ENCODE assay signal across 12 cellular contexts in genomic region chr3:80770106-80771079, GRCh38.
DNase-seq lines count a peak whose midpoint lies in the region; ATAC-seq, FAIRE-seq and TF ChIP-seq lines count a peak whose summit lies in the region.
"Had no signal": no experiment of that assay in that cellular context is flagged by ENCODE, and none has a peak within 500 bp of the region (broad histone marks: within the 10 kb centered on the region; RNA-seq: fewer than 3 reads in every experiment).

No MANE protein-coding gene starts in this region.

- DNase-seq in GM03348 (ENCODE audit: low spot score) (peak; percentile 39), NCI-H510A (lab: John Stamatoyannopoulos, UW) (peak; percentile 38), pancreas (peak in 4 of 6 donors; percentile 14 to 60 (median 21)), SIG-M5 treated with dmso at 0.1 percent for 504 hours (lab: John Stamatoyannopoulos, UW; ENCODE audit: unreplicated experiment) (no peak), NCI-H1436 treated with DMSO at 0.1 percent for 48 hours (lab: John Stamatoyannopoulos, UW) (no peak)
- DNase-seq in effector memory CD8-positive, alpha-beta T cell, result no peak
- DNase-seq: NCI-H226 had no signal

- H3K27me3 ChIP-seq in pancreas, result no peaks in the 10 kb centered on the region
- H3K27me3 ChIP-seq: adrenal gland, SJCRH30 had no signal

- 85 to 88% methylated on average over 46 to 49 of the region's 61 CpGs for WGBS in pancreas, 2 donors

- H3K4me1 ChIP-seq in pancreas, result no peaks in the 10 kb centered on the region
- H3K4me1 ChIP-seq: adrenal gland, SJCRH30 had no signal

- H3K36me3 Mint-ChIP-seq in effector memory CD8-positive, alpha-beta T cell (ENCODE audit: insufficient read depth), result no peaks in the 10 kb centered on the region

- H3K9me3 ChIP-seq in pancreas, result no peaks in the 10 kb centered on the region
- H3K9me3 ChIP-seq: adrenal gland, SJCRH30 had no signal

- no peaks in the 10 kb centered on the region for H3K27me3 Mint-ChIP-seq in effector memory CD8-positive, alpha-beta T cell

- no peak for ATAC-seq in effector memory CD8-positive, alpha-beta T cell (replicated peaks)
- peak in 2 of 4 donors; percentile 56 to 60 for ATAC-seq in pancreas
- no peak for ATAC-seq in GM18867 (IDR thresholded peaks at IDR 0.05; ENCODE audit: unreplicated experiment)

- intact Hi-C loops in pancreas (cut with DNase I), result no loop called here

- no peak for TF ChIP-seq CTCF in pancreas (IDR thresholded peaks at IDR 0.05)

- H3K36me3 ChIP-seq in pancreas, result no peaks in the 10 kb centered on the region
- H3K36me3 ChIP-seq: adrenal gland, SJCRH30 had no signal

- H3K27ac ChIP-seq in pancreas, result no peak overlapping the region
- H3K27ac ChIP-seq: adrenal gland, SJCRH30 had no signal

- peaks cover 2 to 21% of the 10 kb centered on the region in 2 donors for H3K9me3 Mint-ChIP-seq in effector memory CD8-positive, alpha-beta T cell

- FAIRE-seq in pancreas (lab: Jason Lieb, UNC), result no peak
- FAIRE-seq: endothelial cell of umbilical vein, GM18507 had no signal

- H3K27ac Mint-ChIP-seq in effector memory CD8-positive, alpha-beta T cell, result peak overlapping the region in 1 of 2 donors; percentile 77

- no peaks in the 10 kb centered on the region for H3K4me1 Mint-ChIP-seq in effector memory CD8-positive, alpha-beta T cell (ENCODE audit: low read depth in 2 of 2)

- no peak overlapping the region for H3K4me3 ChIP-seq in pancreas
- H3K4me3 ChIP-seq: adrenal gland, SJCRH30 had no signal

- peak overlapping the region; percentile 33 to 37 for H3K4me3 Mint-ChIP-seq in effector memory CD8-positive, alpha-beta T cell

Comparison
In these comparisons a context has a peak if more than half of its experiments do, and no peak if none do; other contexts are left out.
1. DNase-seq: peak in GM03348 (single experiment), NCI-H510A (single experiment) and pancreas (4 of 6); none in effector memory CD8-positive, alpha-beta T cell (0 of 3), SIG-M5 treated with dmso at 0.1 percent for 504 hours (single experiment) and NCI-H1436 treated with DMSO at 0.1 percent for 48 hours (single experiment).